ENCODE assay signal across 29 cellular contexts in genomic region chr13:77218274-77218673, GRCh38.
"Had no signal": no experiment of that assay in that cellular context is flagged by ENCODE, and none has a peak within 500 bp of the region (broad histone marks: within the 10 kb centered on the region; RNA-seq: fewer than 3 reads in every experiment).

No MANE protein-coding gene starts in this region.

- H3K27ac Mint-ChIP-seq: activated CD4-positive, alpha-beta memory T cell treated with anti-CD3 and anti-CD28 coated beads for 36 hours; activated CD4-positive, alpha-beta T cell treated with anti-CD3 and anti-CD28 coated beads, Interleukin-2, amount 10 ng/mL, durations not matched to agents 24 days and 14 days; activated naive CD4-positive, alpha-beta T cell treated with anti-CD3 and anti-CD28 coated beads, Interleukin-2, amount 10 ng/mL, durations not matched to agents 7 days and 5 days; activated naive CD4-positive, alpha-beta T cell treated with anti-CD3 and anti-CD28 coated beads, Interleukin-2, amount 50 U/mL, for 72 hours; activated naive CD8-positive, alpha-beta T cell treated with anti-CD3 and anti-CD28 coated beads, Interleukin-2, amount 10 ng/mL, durations not matched to agents 7 days and 5 days; activated T-cell treated with anti-CD3 and anti-CD28 coated beads, Interleukin-2, amount 50 U/mL, for 72 hours; dendritic cell treated with granulocyte-macrophage colony-stimulating factor and Interleukin-4, amounts not matched to agents 40 ng/mL and 50 ng/mL, for 4 days; endodermal cell; WTC11 had no signal

- H3K4me1 ChIP-seq: ascending aorta, breast epithelium, heart left ventricle had no signal

- H3K27ac ChIP-seq: ascending aorta, breast epithelium, cardiac muscle cell, coronary artery, dorsolateral prefrontal cortex, heart left ventricle, VCaP had no signal

- H3K27me3 Mint-ChIP-seq: activated CD4-positive, alpha-beta memory T cell treated with anti-CD3 and anti-CD28 coated beads for 36 hours; activated CD4-positive, alpha-beta T cell treated with anti-CD3 and anti-CD28 coated beads, Interleukin-2, amount 10 ng/mL, durations not matched to agents 24 days and 14 days; activated naive CD4-positive, alpha-beta T cell treated with anti-CD3 and anti-CD28 coated beads, Interleukin-2, amount 10 ng/mL, durations not matched to agents 7 days and 5 days; activated naive CD8-positive, alpha-beta T cell treated with anti-CD3 and anti-CD28 coated beads, Interleukin-2, amount 10 ng/mL, durations not matched to agents 7 days and 5 days; brain; dendritic cell treated with granulocyte-macrophage colony-stimulating factor and Interleukin-4, amounts not matched to agents 40 ng/mL and 50 ng/mL, for 4 days had no signal

- H3K9me3 Mint-ChIP-seq: activated CD4-positive, alpha-beta memory T cell treated with anti-CD3 and anti-CD28 coated beads for 36 hours; activated CD4-positive, alpha-beta T cell treated with anti-CD3 and anti-CD28 coated beads, Interleukin-2, amount 10 ng/mL, durations not matched to agents 24 days and 14 days; activated naive CD4-positive, alpha-beta T cell treated with anti-CD3 and anti-CD28 coated beads, Interleukin-2, amount 10 ng/mL, durations not matched to agents 7 days and 5 days; activated naive CD4-positive, alpha-beta T cell treated with anti-CD3 and anti-CD28 coated beads, Interleukin-2, amount 50 U/mL, for 72 hours; activated naive CD8-positive, alpha-beta T cell treated with anti-CD3 and anti-CD28 coated beads, Interleukin-2, amount 10 ng/mL, durations not matched to agents 7 days and 5 days; activated T-cell treated with anti-CD3 and anti-CD28 coated beads, Interleukin-2, amount 50 U/mL, for 72 hours; brain; dendritic cell treated with granulocyte-macrophage colony-stimulating factor and Interleukin-4, amounts not matched to agents 40 ng/mL and 50 ng/mL, for 4 days; endodermal cell; WTC11 had no signal

- ATAC-seq: activated T-cell treated with anti-CD3 and anti-CD28 coated beads, Interleukin-2, amount 50 U/mL, for 72 hours; esophagus mucosa; heart left ventricle; WTC11 had no signal

- H3K27me3 ChIP-seq: ascending aorta, breast epithelium, cardiac muscle cell, dorsolateral prefrontal cortex, heart left ventricle had no signal

- H3K4me1 Mint-ChIP-seq: activated naive CD4-positive, alpha-beta T cell treated with anti-CD3 and anti-CD28 coated beads, Interleukin-2, amount 10 ng/mL, durations not matched to agents 7 days and 5 days; activated naive CD8-positive, alpha-beta T cell treated with anti-CD3 and anti-CD28 coated beads, Interleukin-2, amount 10 ng/mL, durations not matched to agents 7 days and 5 days; brain; WTC11 had no signal

- H3K4me3 Mint-ChIP-seq: activated CD4-positive, alpha-beta memory T cell treated with anti-CD3 and anti-CD28 coated beads for 36 hours; activated CD4-positive, alpha-beta T cell treated with anti-CD3 and anti-CD28 coated beads, Interleukin-2, amount 10 ng/mL, durations not matched to agents 24 days and 14 days; activated naive CD4-positive, alpha-beta T cell treated with anti-CD3 and anti-CD28 coated beads, Interleukin-2, amount 10 ng/mL, durations not matched to agents 7 days and 5 days; activated naive CD8-positive, alpha-beta T cell treated with anti-CD3 and anti-CD28 coated beads, Interleukin-2, amount 10 ng/mL, durations not matched to agents 7 days and 5 days; activated T-cell treated with anti-CD3 and anti-CD28 coated beads, Interleukin-2, amount 50 U/mL, for 72 hours; brain; dendritic cell treated with granulocyte-macrophage colony-stimulating factor and Interleukin-4, amounts not matched to agents 40 ng/mL and 50 ng/mL, for 4 days; endodermal cell; WTC11 had no signal

- FAIRE-seq: frontal cortex had no signal

- H3K36me3 ChIP-seq: breast epithelium had no signal

- DNase-seq: activated CD4-positive, alpha-beta memory T cell treated with anti-CD3 and anti-CD28 coated beads for 36 hours; activated CD4-positive, alpha-beta T cell treated with anti-CD3 and anti-CD28 coated beads for 1 hour; activated CD4-positive, alpha-beta T cell treated with anti-CD3 and anti-CD28 coated beads, Interleukin-2, amount 10 ng/mL, durations not matched to agents 24 days and 14 days; activated CD8-positive, alpha-beta memory T cell treated with anti-CD3 and anti-CD28 coated beads for 24 hours; activated gamma-delta T cell; activated naive CD4-positive, alpha-beta T cell; activated naive CD4-positive, alpha-beta T cell treated with anti-CD3 and anti-CD28 coated beads, Interleukin-2, amount 10 ng/mL, durations not matched to agents 7 days and 5 days; activated naive CD8-positive, alpha-beta T cell treated with anti-CD3 and anti-CD28 coated beads, Interleukin-2, amount 10 ng/mL, durations not matched to agents 7 days and 5 days; activated T-cell treated with anti-CD3 and anti-CD28 coated beads, Interleukin-2, amount 50 U/mL, for 1 hour; activated T-cell treated with anti-CD3 and anti-CD28 coated beads, Interleukin-2, amount 50 U/mL, for 72 hours; central memory CD4-positive, alpha-beta T cell; cerebellar nuclear complex; dorsolateral prefrontal cortex; effector memory CD4-positive, alpha-beta T cell; endodermal cell; foreskin fibroblast; heart left ventricle; T-helper 2 cell had no signal

- H3K4me3 ChIP-seq: ascending aorta, breast epithelium, cardiac muscle cell, coronary artery, dorsolateral prefrontal cortex, heart left ventricle had no signal
